In genomic region chr15:84789762-84790161, GRCh38 we compare ENCODE assay signal across 22 cellular contexts. TPM values are rescaled to one million over a fixed set of nuclear protein-coding genes. Genes with fewer than 3 reads are reported as not detected.
DNase-seq lines count a peak whose midpoint lies in the region; ATAC-seq and TF ChIP-seq lines count a peak whose summit lies in the region.
"Had no signal": no experiment of that assay in that cellular context is flagged by ENCODE, and none has a peak within 500 bp of the region (broad histone marks: within the 10 kb centered on the region; RNA-seq: fewer than 3 reads in every experiment).

No MANE protein-coding gene starts in this region.

- no peaks in the 10 kb centered on the region for H3K27me3 Mint-ChIP-seq in T-helper 2 cell treated with Interferon-gamma antibody and Interleukin-4, amounts not matched to agents 5 μg/mL and 100 μg/mL, for 36 hours (ENCODE audit: low read depth)
- H3K27me3 Mint-ChIP-seq in brain: no peaks in the 10 kb centered on the region
- H3K27me3 Mint-ChIP-seq in stimulated activated memory B cell treated with anti-CD40 and anti-IgM and Interleukin-4, amounts not matched to agents 10 μg/mL and 1 μg/mL and 100 μg/mL, for 72 hours: no peaks in the 10 kb centered on the region
- H3K27me3 Mint-ChIP-seq: activated CD8-positive, alpha-beta T cell treated with anti-CD3 and anti-CD28 coated beads for 36 hours; activated naive CD4-positive, alpha-beta T cell treated with anti-CD3 and anti-CD28 coated beads, Interleukin-2, amount 50 U/mL, for 24 hours; effector memory CD8-positive, alpha-beta T cell had no signal

- peaks cover 12% of the 10 kb centered on the region for H3K4me1 Mint-ChIP-seq in T-helper 2 cell treated with Interferon-gamma antibody and Interleukin-4, amounts not matched to agents 5 μg/mL and 100 μg/mL, for 36 hours (ENCODE audit: low read depth)
- H3K4me1 Mint-ChIP-seq in brain: peaks cover 30% of the 10 kb centered on the region
- H3K4me1 Mint-ChIP-seq in stimulated activated memory B cell treated with anti-CD40 and anti-IgM and Interleukin-4, amounts not matched to agents 10 μg/mL and 1 μg/mL and 100 μg/mL, for 72 hours: peaks cover 39% of the 10 kb centered on the region

- 92 to 93% methylated on average over 5 of the region's 5 CpGs for WGBS in aorta, 2 donors

- intact Hi-C loops in aorta (cut with DNase I): loop anchor here in 1 of 2 donors (5.0 kb wide), 1 partner anchor 42 kb away; the partner anchor contains the start of gene ZNF592

- no peak overlapping the region for H3K27ac ChIP-seq in aorta (ENCODE audit: low read depth in 1 of 2, low read length in 2 of 2)
- H3K27ac ChIP-seq: esophagus muscularis mucosa, testis had no signal

- TF ChIP-seq CTCF in brain (conservative IDR thresholded peaks at IDR 0.05): no peak

- no peaks in the 10 kb centered on the region for H3K9me3 Mint-ChIP-seq in T-helper 2 cell treated with Interferon-gamma antibody and Interleukin-4, amounts not matched to agents 5 μg/mL and 100 μg/mL, for 36 hours
- H3K9me3 Mint-ChIP-seq in brain: no peaks in the 10 kb centered on the region
- H3K9me3 Mint-ChIP-seq in stimulated activated memory B cell treated with anti-CD40 and anti-IgM and Interleukin-4, amounts not matched to agents 10 μg/mL and 1 μg/mL and 100 μg/mL, for 72 hours: no peaks in the 10 kb centered on the region
- H3K9me3 Mint-ChIP-seq: activated CD8-positive, alpha-beta T cell treated with anti-CD3 and anti-CD28 coated beads for 36 hours; activated naive CD4-positive, alpha-beta T cell treated with anti-CD3 and anti-CD28 coated beads, Interleukin-2, amount 50 U/mL, for 24 hours; activated T-cell treated with anti-CD3 and anti-CD28 coated beads, Interleukin-2, amount 50 U/mL, for 72 hours; effector memory CD8-positive, alpha-beta T cell; neural crest cell had no signal

- peak; percentile 53 for ATAC-seq in stimulated activated memory B cell treated with anti-CD40 and anti-IgM and Interleukin-4, amounts not matched to agents 10 μg/mL and 1 μg/mL and 100 μg/mL, for 72 hours
- no peak for ATAC-seq in HG02798 (IDR thresholded peaks at IDR 0.05; ENCODE audit: poor library complexity, unreplicated experiment)
- ATAC-seq in GM19023 (IDR thresholded peaks at IDR 0.05; ENCODE audit: unreplicated experiment): no peak
- no peak for ATAC-seq in aorta (ENCODE audit: low FRiP score)
- ATAC-seq: activated CD4-positive, CD25-positive, alpha-beta regulatory T cell treated with anti-CD3 and anti-CD28 coated beads, Interleukin-2, amount 50 U/mL, for 24 hours; activated CD8-positive, alpha-beta T cell treated with anti-CD3 and anti-CD28 coated beads for 36 hours; activated T-cell treated with anti-CD3 and anti-CD28 coated beads, Interleukin-2, amount 50 U/mL, for 72 hours; effector memory CD8-positive, alpha-beta T cell had no signal

- peaks cover 3 to 4% of the 10 kb centered on the region in 2 donors for H3K4me1 ChIP-seq in aorta (ENCODE audit: control insufficient read depth in 1 of 2, insufficient read depth in 2 of 2, low read length in 2 of 2)
- H3K4me1 ChIP-seq: testis had no signal

- H3K4me3 ChIP-seq in aorta (ENCODE audit: low read length in 2 of 2): no peak overlapping the region
- H3K4me3 ChIP-seq: esophagus muscularis mucosa, testis had no signal

- no peaks in the 10 kb centered on the region for H3K9me3 ChIP-seq in aorta (ENCODE audit: control insufficient read depth, low read length)
- H3K9me3 ChIP-seq: esophagus muscularis mucosa, testis had no signal

- H3K4me3 Mint-ChIP-seq in T-helper 2 cell treated with Interferon-gamma antibody and Interleukin-4, amounts not matched to agents 5 μg/mL and 100 μg/mL, for 36 hours: no peak overlapping the region
- H3K4me3 Mint-ChIP-seq in brain: no peak overlapping the region
- H3K4me3 Mint-ChIP-seq in stimulated activated memory B cell treated with anti-CD40 and anti-IgM and Interleukin-4, amounts not matched to agents 10 μg/mL and 1 μg/mL and 100 μg/mL, for 72 hours: no peak overlapping the region
- H3K4me3 Mint-ChIP-seq: activated CD8-positive, alpha-beta T cell treated with anti-CD3 and anti-CD28 coated beads for 36 hours; activated naive CD4-positive, alpha-beta T cell treated with anti-CD3 and anti-CD28 coated beads, Interleukin-2, amount 50 U/mL, for 24 hours; activated T-cell treated with anti-CD3 and anti-CD28 coated beads, Interleukin-2, amount 50 U/mL, for 72 hours; effector memory CD8-positive, alpha-beta T cell; neural crest cell had no signal

- DNase-seq in T-helper 2 cell treated with Interferon-gamma antibody and Interleukin-4, amounts not matched to agents 5 μg/mL and 100 μg/mL, for 36 hours (ENCODE audit: low spot score): no peak
- DNase-seq in T-helper 2 cell (no peak), NCI-H1417 (lab: John Stamatoyannopoulos, UW) (peak in 2 of 3 experiments; percentile 11 to 70), aorta (no peak)
- DNase-seq: activated CD8-positive, alpha-beta T cell treated with anti-CD3 and anti-CD28 coated beads for 36 hours; activated T-cell treated with anti-CD3 and anti-CD28 coated beads, Interleukin-2, amount 50 U/mL, for 72 hours; AML-193; effector memory CD8-positive, alpha-beta T cell; GOT3; IMR-90; NCI-H1105; NCI-H774; posterior cingulate gyrus; testis had no signal

- peaks cover 47% of the 10 kb centered on the region for H3K36me3 Mint-ChIP-seq in T-helper 2 cell treated with Interferon-gamma antibody and Interleukin-4, amounts not matched to agents 5 μg/mL and 100 μg/mL, for 36 hours (ENCODE audit: low read depth)
- peaks cover 81% of the 10 kb centered on the region for H3K36me3 Mint-ChIP-seq in brain
- peaks cover 52% of the 10 kb centered on the region for H3K36me3 Mint-ChIP-seq in stimulated activated memory B cell treated with anti-CD40 and anti-IgM and Interleukin-4, amounts not matched to agents 10 μg/mL and 1 μg/mL and 100 μg/mL, for 72 hours

- peak overlapping the region; percentile 50 for H3K27ac Mint-ChIP-seq in T-helper 2 cell treated with Interferon-gamma antibody and Interleukin-4, amounts not matched to agents 5 μg/mL and 100 μg/mL, for 36 hours
- peak overlapping the region in 3 of 5 experiments; percentile 45 to 81 (median 75) for H3K27ac Mint-ChIP-seq in brain
- peak overlapping the region; percentile 7 for H3K27ac Mint-ChIP-seq in stimulated activated memory B cell treated with anti-CD40 and anti-IgM and Interleukin-4, amounts not matched to agents 10 μg/mL and 1 μg/mL and 100 μg/mL, for 72 hours
- H3K27ac Mint-ChIP-seq: activated naive CD4-positive, alpha-beta T cell treated with anti-CD3 and anti-CD28 coated beads, Interleukin-2, amount 50 U/mL, for 24 hours; activated T-cell treated with anti-CD3 and anti-CD28 coated beads, Interleukin-2, amount 50 U/mL, for 72 hours had no signal

- peaks cover 0 to 4% of the 10 kb centered on the region in 2 donors for H3K36me3 ChIP-seq in aorta (ENCODE audit: control insufficient read depth in 1 of 2, insufficient read depth in 2 of 2, low read length in 1 of 2)

- no peaks in the 10 kb centered on the region for H3K27me3 ChIP-seq in aorta (ENCODE audit: control insufficient read depth in 1 of 2, insufficient read depth in 2 of 2, low read length in 1 of 2)
- H3K27me3 ChIP-seq: esophagus muscularis mucosa, testis had no signal

RNA-seq across cellular contexts. Expression of gene ALPK3, which starts 27.4 kb away (rescaled TPM):
- polyA plus RNA-seq in brain (ENCODE audit: insufficient read depth, low read depth, low replicate concordance): 18.0 TPM
- 10 to 100 TPM; 77.0 to 86.8 TPM for total RNA-seq in aorta
- 10 to 100 TPM in 1 of 2 donors, 1 to 10 TPM in 1; 6.8 to 11.1 TPM for polyA plus RNA-seq in aorta

RNA-seq across cellular contexts. Expression of gene ZNF592, which starts 41.4 kb away (rescaled TPM):
- polyA plus RNA-seq in brain (ENCODE audit: insufficient read depth, low read depth, low replicate concordance) (19.9 TPM), aorta (10 to 100 TPM in 1 of 2 donors, 1 to 10 TPM in 1; 6.8 to 10.6 TPM)
- total RNA-seq in aorta: 10 to 100 TPM; 27.8 to 35.8 TPM

Comparison
In these comparisons a context has a peak if more than half of its experiments do, and no peak if none do; other contexts are left out.
1. DNase-seq: peak in NCI-H1417 (2 of 3); none in T-helper 2 cell treated with Interferon-gamma antibody and Interleukin-4, amounts not matched to agents 5 μg/mL and 100 μg/mL, for 36 hours (single experiment), T-helper 2 cell (0 of 5) and aorta (0 of 2).
2. H3K27ac Mint-ChIP-seq: peak in every context shown above with its lines; median percentile 75 in brain; 50 in T-helper 2 cell treated with Interferon-gamma antibody and Interleukin-4, amounts not matched to agents 5 μg/mL and 100 μg/mL, for 36 hours; 7 in stimulated activated memory B cell treated with anti-CD40 and anti-IgM and Interleukin-4, amounts not matched to agents 10 μg/mL and 1 μg/mL and 100 μg/mL, for 72 hours.